In the genomic region with DNA sequence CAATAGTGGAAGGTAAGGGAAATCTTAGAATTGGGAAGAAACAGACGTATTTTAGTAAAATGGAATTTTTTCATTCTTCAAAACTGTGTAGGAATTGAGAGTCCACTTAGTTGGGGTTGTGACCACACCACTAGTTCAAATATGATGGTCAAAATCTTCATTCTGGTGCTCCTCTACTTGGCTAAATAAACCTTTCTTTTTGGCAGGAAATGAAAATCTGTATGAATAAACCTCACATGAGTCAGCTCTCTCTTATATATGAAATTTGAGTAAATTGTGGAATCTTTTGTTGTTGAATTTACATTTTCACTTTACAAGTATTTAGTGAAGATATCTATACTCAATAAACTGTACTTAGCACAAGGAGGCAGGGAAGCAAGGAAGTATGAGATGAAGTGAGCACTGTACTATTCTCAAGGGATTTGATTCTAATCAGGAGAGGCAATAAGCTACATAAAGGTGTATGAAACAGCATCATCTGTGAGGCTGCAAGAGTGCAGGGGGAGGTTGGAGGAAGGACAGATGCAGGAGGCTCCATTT, we compare ENCODE assay signal across 24 cellular contexts. TPM values are rescaled to one million over a fixed set of nuclear protein-coding genes. Genes with fewer than 3 reads are reported as not detected.
"Had no signal": no experiment of that assay in that cellular context is flagged by ENCODE, and none has a peak within 500 bp of the region (broad histone marks: within the 10 kb centered on the region; RNA-seq: fewer than 3 reads in every experiment).

No MANE protein-coding gene starts in this region.

- ATAC-seq: effector memory CD8-positive, alpha-beta T cell; esophagus mucosa; gastrocnemius medialis; naive thymus-derived CD8-positive, alpha-beta T cell; stimulated activated naive B cell treated with anti-CD40 and anti-IgM and Interleukin-4, amounts not matched to agents 10 μg/mL and 1 μg/mL and 100 μg/mL, for 72 hours had no signal

- H3K27ac ChIP-seq: dorsolateral prefrontal cortex, gastrocnemius medialis, left ventricle myocardium inferior, prostate gland, testis, vagina had no signal

- H3K36me3 Mint-ChIP-seq: brain, mesothelial cell of epicardium, type B pancreatic cell had no signal

- H3K9me3 ChIP-seq: gastrocnemius medialis, left ventricle myocardium inferior, prostate gland, testis, vagina had no signal

- DNase-seq: activated CD4-positive, alpha-beta T cell treated with anti-CD3 and anti-CD28 coated beads, Interleukin-2, amount 50 U/mL, for 1 hour; activated CD4-positive, CD25-positive, alpha-beta regulatory T cell; activated naive CD4-positive, alpha-beta T cell treated with anti-CD3 and anti-CD28 coated beads for 36 hours; central memory CD4-positive, alpha-beta T cell; dorsolateral prefrontal cortex; effector memory CD8-positive, alpha-beta T cell; gastrocnemius medialis; hippocampal formation; left ventricle myocardium inferior; mammary epithelial cell; naive thymus-derived CD8-positive, alpha-beta T cell; stimulated activated CD4-positive, alpha-beta T cell treated with anti-CD3 and anti-CD28 coated beads, Interleukin-2, amount 100 ng/mL, for 48 hours; stimulated activated CD8-positive, alpha-beta memory T cell treated with anti-CD3 and anti-CD28 coated beads, Interleukin-4, amount 100 ng/mL, for 48 hours; stimulated activated naive B cell treated with anti-CD40 and anti-IgM and Interleukin-4, amounts not matched to agents 10 μg/mL and 1 μg/mL and 100 μg/mL, for 72 hours; testis had no signal

- H3K36me3 ChIP-seq: gastrocnemius medialis, left ventricle myocardium inferior, prostate gland, vagina had no signal

- H3K27me3 Mint-ChIP-seq: effector memory CD8-positive, alpha-beta T cell; naive thymus-derived CD8-positive, alpha-beta T cell had no signal

- H3K4me1 Mint-ChIP-seq: brain, mesothelial cell of epicardium had no signal

- H3K27ac Mint-ChIP-seq: activated naive CD4-positive, alpha-beta T cell treated with anti-CD3 and anti-CD28 coated beads for 36 hours; brain; effector memory CD8-positive, alpha-beta T cell; mesothelial cell of epicardium; naive thymus-derived CD8-positive, alpha-beta T cell; stimulated activated naive B cell treated with anti-CD40 and anti-IgM and Interleukin-4, amounts not matched to agents 10 μg/mL and 1 μg/mL and 100 μg/mL, for 72 hours; type B pancreatic cell had no signal

- FAIRE-seq: colon, endothelial cell of umbilical vein had no signal

- H3K27me3 ChIP-seq: gastrocnemius medialis, testis, vagina had no signal

- H3K9me3 Mint-ChIP-seq: stimulated activated naive B cell treated with anti-CD40 and anti-IgM and Interleukin-4, amounts not matched to agents 10 μg/mL and 1 μg/mL and 100 μg/mL, for 72 hours; type B pancreatic cell had no signal

- H3K4me3 Mint-ChIP-seq: activated naive CD4-positive, alpha-beta T cell treated with anti-CD3 and anti-CD28 coated beads for 36 hours; brain; effector memory CD8-positive, alpha-beta T cell; mesothelial cell of epicardium; naive thymus-derived CD8-positive, alpha-beta T cell; stimulated activated naive B cell treated with anti-CD40 and anti-IgM and Interleukin-4, amounts not matched to agents 10 μg/mL and 1 μg/mL and 100 μg/mL, for 72 hours; type B pancreatic cell had no signal

- H3K4me1 ChIP-seq: gastrocnemius medialis, left ventricle myocardium inferior, prostate gland, testis, vagina had no signal

- H3K4me3 ChIP-seq: dorsolateral prefrontal cortex, gastrocnemius medialis, left ventricle myocardium inferior, prostate gland, testis, vagina had no signal

RNA-seq across cellular contexts. Expression of a gene that starts 46.8 kb away (rescaled TPM):
- total RNA-seq: endothelial cell of umbilical vein, mammary epithelial cell, mesothelial cell of epicardium, osteocyte had no signal
- polyA plus RNA-seq: mammary epithelial cell had no signal
